ENCODE assay signal across 11 cellular contexts in the genomic region with DNA sequence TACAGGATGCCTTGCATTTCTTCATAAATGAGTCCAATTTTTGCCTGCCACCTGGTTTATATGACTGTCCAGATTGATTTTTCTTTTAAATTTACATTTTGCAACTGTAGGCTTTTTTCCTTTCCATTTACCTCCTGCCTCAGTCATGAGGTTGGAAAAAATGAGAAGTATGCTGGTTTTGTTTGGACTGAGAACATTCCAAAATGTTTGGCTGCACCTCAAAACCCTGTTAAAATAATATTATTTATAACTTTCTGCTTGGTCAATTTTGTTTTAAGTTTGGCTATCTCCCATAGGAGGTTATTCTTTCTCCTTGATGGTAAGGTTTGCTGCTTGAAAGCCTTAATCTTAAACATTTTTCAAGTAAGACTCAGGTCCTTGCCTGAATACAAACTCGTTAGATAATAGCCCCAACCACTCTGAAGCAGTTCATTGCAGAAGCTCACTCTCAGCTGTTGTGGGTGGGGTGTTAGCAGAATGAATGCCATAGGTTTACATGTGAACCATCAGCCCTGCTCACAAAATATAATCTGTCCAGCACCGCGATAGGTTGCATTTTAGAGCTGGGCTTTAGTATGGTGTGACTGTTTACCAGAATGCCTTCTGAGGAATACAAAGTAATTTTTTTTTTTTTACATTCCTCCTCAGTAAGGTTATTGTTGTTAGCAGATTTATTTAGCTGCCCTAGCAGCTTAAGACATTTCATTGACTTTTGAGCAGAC.
DNase-seq lines count a peak whose midpoint lies in the region; ATAC-seq and TF ChIP-seq lines count a peak whose summit lies in the region.
"Had no signal": no experiment of that assay in that cellular context is flagged by ENCODE, and none has a peak within 500 bp of the region (broad histone marks: within the 10 kb centered on the region; RNA-seq: fewer than 3 reads in every experiment).

No MANE protein-coding gene starts in this region.

- WGBS in ectodermal cell, 2 experiments = 88 to 89% methylated on average over 3 of the region's 3 CpGs
- WGBS in mesendoderm (ENCODE audit: extremely low coverage, insufficient coverage, low lambda C conversion rate) = no CpG with 5 or more reads among the region's 3 CpGs
- WGBS in upper lobe of left lung, 2 donors = 50 to 69% methylated on average over 3 of the region's 3 CpGs

- H3K9me3 ChIP-seq in ectodermal cell (ENCODE audit: control insufficient read depth, low read length) (no peaks in the 10 kb centered on the region), upper lobe of left lung (peaks cover 0 to 7% (median 3%) of the 10 kb centered on the region in 4 donors)
- H3K9me3 ChIP-seq: prostate gland had no signal

- no peak for TF ChIP-seq CTCF in upper lobe of left lung (IDR thresholded peaks at IDR 0.05)

- no peak overlapping the region for H3K56ac ChIP-seq in mesendoderm (ENCODE audit: low read length)

- peak overlapping the region; percentile 28 for H2BK120ac ChIP-seq in mesendoderm (ENCODE audit: low read depth, low read length)

- no peaks in the 10 kb centered on the region for H3K79me1 ChIP-seq in mesendoderm (ENCODE audit: low read length)

- no peak for TF ChIP-seq EP300 in upper lobe of left lung (IDR thresholded peaks at IDR 0.05)

- H4K5ac ChIP-seq in mesendoderm (ENCODE audit: low read length) = no peak overlapping the region

- no peak overlapping the region for H3K4ac ChIP-seq in mesendoderm (ENCODE audit: low read depth, low read length)

- no peaks in the 10 kb centered on the region for H3K79me2 ChIP-seq in mesendoderm (ENCODE audit: control insufficient read depth, insufficient read depth, low read length)

- H3K36me3 ChIP-seq in ectodermal cell (ENCODE audit: control insufficient read depth, insufficient read depth, low read length) (no peaks in the 10 kb centered on the region), mesendoderm (ENCODE audit: control insufficient read depth, insufficient read depth, low read length) (no peaks in the 10 kb centered on the region), upper lobe of left lung (no peaks in the 10 kb centered on the region)
- H3K36me3 ChIP-seq: prostate gland had no signal

- H3K4me2 ChIP-seq in mesendoderm (ENCODE audit: low read length) = no peak overlapping the region

- H3K23ac ChIP-seq in mesendoderm (ENCODE audit: low read length) = no peak overlapping the region

- H3K4me3 ChIP-seq in ectodermal cell (ENCODE audit: insufficient read depth, low read depth, low read length) = no peak overlapping the region
- H3K4me3 ChIP-seq in mesendoderm (ENCODE audit: low read length) = no peak overlapping the region
- no peak overlapping the region for H3K4me3 ChIP-seq in upper lobe of left lung
- H3K4me3 ChIP-seq: prostate gland had no signal

- ATAC-seq in upper lobe of left lung (ENCODE audit: low FRiP score in 2 of 2) (peak; percentile 63 to 64), GM21381 (IDR thresholded peaks at IDR 0.05; ENCODE audit: unreplicated experiment) (no peak), HG02884 (IDR thresholded peaks at IDR 0.05; ENCODE audit: unreplicated experiment) (no peak), GM21526 (IDR thresholded peaks at IDR 0.05; ENCODE audit: low FRiP score, unreplicated experiment) (no peak)
- ATAC-seq: effector memory CD8-positive, alpha-beta T cell had no signal

- H2BK15ac ChIP-seq in mesendoderm (replicated peaks; ENCODE audit: low read depth) = no peak overlapping the region

- DNase-seq in M059J (ENCODE audit: low read depth) (peak; percentile 94), mesendoderm (peak; percentile 23), upper lobe of left lung (no peak)
- no peak for DNase-seq in activated CD4-positive, CD25-positive, alpha-beta regulatory T cell treated with anti-CD3 and anti-CD28 coated beads, Interleukin-2, amount 50 U/mL, for 72 hours
- DNase-seq: activated CD4-positive, alpha-beta T cell treated with anti-CD3 and anti-CD28 coated beads, Interleukin-2, amount 10 ng/mL, durations not matched to agents 24 days and 14 days; effector memory CD8-positive, alpha-beta T cell had no signal

- no peak overlapping the region for H2AK5ac ChIP-seq in mesendoderm (ENCODE audit: low read length)

- peak overlapping the region; percentile 56 for H4K8ac ChIP-seq in mesendoderm (ENCODE audit: low read depth, low read length)

- H2BK5ac ChIP-seq in mesendoderm (ENCODE audit: low read length) = no peak overlapping the region

- peaks cover 17% of the 10 kb centered on the region for H3K4me1 ChIP-seq in ectodermal cell (ENCODE audit: control insufficient read depth, insufficient read depth, low read length)
- no peaks in the 10 kb centered on the region for H3K4me1 ChIP-seq in mesendoderm (ENCODE audit: control insufficient read depth, low read depth, low read length)
- H3K4me1 ChIP-seq in upper lobe of left lung = peaks cover 0 to 20% (median 13%) of the 10 kb centered on the region in 4 donors

- H3K27ac ChIP-seq in ectodermal cell (ENCODE audit: insufficient read depth, low read depth, low read length, poor library complexity, severe bottlenecking) = peak overlapping the region; percentile 65
- H3K27ac ChIP-seq in mesendoderm (ENCODE audit: low read depth, low read length) = no peak overlapping the region
- H3K27ac ChIP-seq in upper lobe of left lung = peak overlapping the region in 3 of 4 donors; percentile 44 to 71 (median 68)

- H3K18ac ChIP-seq in mesendoderm (ENCODE audit: low read length) = peak overlapping the region; percentile 75

- no peak for TF ChIP-seq POLR2A in upper lobe of left lung (IDR thresholded peaks at IDR 0.05)

- H3K9ac ChIP-seq in mesendoderm (ENCODE audit: low read length) = no peak overlapping the region

- no peaks in the 10 kb centered on the region for H3K27me3 ChIP-seq in ectodermal cell (ENCODE audit: control insufficient read depth, insufficient read depth, low read length, poor library complexity, severe bottlenecking)
- no peaks in the 10 kb centered on the region for H3K27me3 ChIP-seq in mesendoderm (ENCODE audit: insufficient read depth, low read length, poor library complexity)
- no peaks in the 10 kb centered on the region for H3K27me3 ChIP-seq in upper lobe of left lung

Comparison
In these comparisons a context has a peak if more than half of its experiments do, and no peak if none do; other contexts are left out.
1. DNase-seq: peak in M059J (single experiment) and mesendoderm (single experiment); none in upper lobe of left lung (0 of 2) and activated CD4-positive, CD25-positive, alpha-beta regulatory T cell treated with anti-CD3 and anti-CD28 coated beads, Interleukin-2, amount 50 U/mL, for 72 hours (single experiment).
2. ATAC-seq: peak in upper lobe of left lung (2 of 2); none in GM21381 (single experiment), HG02884 (single experiment) and GM21526 (single experiment).